ENCODE assay signal across 8 cellular contexts in genomic region chr1:21337931-21338567, GRCh38. TPM values are rescaled to one million over a fixed set of nuclear protein-coding genes. Genes with fewer than 3 reads are reported as not detected.
DNase-seq lines count a peak whose midpoint lies in the region; ATAC-seq, FAIRE-seq and TF ChIP-seq lines count a peak whose summit lies in the region.

No MANE protein-coding gene starts in this region.

- H3K4me1 Mint-ChIP-seq in naive thymus-derived CD8-positive, alpha-beta T cell: peaks cover 45 to 96% (median 91%) of the 10 kb centered on the region in 4 donors

- H3K4me3 Mint-ChIP-seq in naive thymus-derived CD8-positive, alpha-beta T cell: peak overlapping the region in 4 of 10 donors; percentile 4 to 62 (median 17)

- no peaks in the 10 kb centered on the region for H3K9me3 Mint-ChIP-seq in naive thymus-derived CD8-positive, alpha-beta T cell

- no peak overlapping the region for H2AK5ac ChIP-seq in trophoblast cell (ENCODE audit: low read length)

- H3K14ac ChIP-seq in trophoblast cell (ENCODE audit: low read length): no peak overlapping the region

- POLR2A ChIA-PET in naive thymus-derived CD8-positive, alpha-beta T cell (lab: Charles Lee): interaction anchor here (0.9 to 8.8 kb wide), 4 partner anchors 30 to 44 kb away, joined by 3 to 122 read pairs (median 4); partner anchors contain the start of gene ECE1

- no peak overlapping the region for H3K18ac ChIP-seq in trophoblast cell (ENCODE audit: low read length)

- H3K27ac ChIP-seq in BLaER1 (no peak overlapping the region), coronary artery (peak overlapping the region; percentile 93 to 99), trophoblast cell (ENCODE audit: low read depth, low read length) (no peak overlapping the region)

- no peak for ATAC-seq in naive thymus-derived CD8-positive, alpha-beta T cell
- ATAC-seq in GM18502 (IDR thresholded peaks at IDR 0.05; ENCODE audit: poor library complexity, unreplicated experiment) (no peak), GM21786 (IDR thresholded peaks at IDR 0.05; ENCODE audit: unreplicated experiment) (no peak)

- H3K9ac ChIP-seq in BLaER1: no peak overlapping the region
- no peak overlapping the region for H3K9ac ChIP-seq in trophoblast cell (ENCODE audit: low read length)

- no peak overlapping the region for H3K4ac ChIP-seq in trophoblast cell (ENCODE audit: low read depth, low read length)

- DNase-seq in NCI-H1092 treated with DMSO at 0.1 percent for 48 hours (lab: John Stamatoyannopoulos, UW) (peak; percentile 67), coronary artery (ENCODE audit: low spot score) (peak; percentile 100), trophoblast cell (no peak), frontal cortex (ENCODE audit: low spot score in 2 of 2) (no peak)
- DNase-seq in naive thymus-derived CD8-positive, alpha-beta T cell: no peak

- H3K27ac Mint-ChIP-seq in naive thymus-derived CD8-positive, alpha-beta T cell: peak overlapping the region in 9 of 10 donors; percentile 6 to 86 (median 48)

- no peaks in the 10 kb centered on the region for H3K9me3 ChIP-seq in BLaER1
- no peaks in the 10 kb centered on the region for H3K9me3 ChIP-seq in trophoblast cell (ENCODE audit: insufficient read depth, low read depth, low read length)

- no peak for FAIRE-seq in frontal cortex (lab: Jason Lieb, UNC)

- H3K36me3 Mint-ChIP-seq in naive thymus-derived CD8-positive, alpha-beta T cell: no peaks in the 10 kb centered on the region

- H3K23ac ChIP-seq in trophoblast cell (ENCODE audit: low read length): no peak overlapping the region

- TF ChIP-seq CTCF in coronary artery (IDR thresholded peaks at IDR 0.05): no peak

- H3K4me2 ChIP-seq in BLaER1 (peak overlapping the region; percentile 98), trophoblast cell (ENCODE audit: low read length) (no peak overlapping the region)

- H3K4me3 ChIP-seq in BLaER1 (no peak overlapping the region), coronary artery (peak overlapping the region; percentile 51), trophoblast cell (ENCODE audit: low read depth, low read length) (no peak overlapping the region)

- H3K79me1 ChIP-seq in trophoblast cell (ENCODE audit: low read length): no peaks in the 10 kb centered on the region

- peaks cover 98% of the 10 kb centered on the region for H4K20me1 ChIP-seq in BLaER1

- H2BK12ac ChIP-seq in trophoblast cell (ENCODE audit: low read length): no peak overlapping the region

- H3K27me3 ChIP-seq in BLaER1 (no peaks in the 10 kb centered on the region), trophoblast cell (ENCODE audit: insufficient read depth, low read length) (no peaks in the 10 kb centered on the region)

- H2BK5ac ChIP-seq in trophoblast cell (ENCODE audit: low read depth, low read length, poor library complexity): no peak overlapping the region

- WGBS in trophoblast cell (ENCODE audit: extremely low coverage, insufficient coverage, insufficient read length): no CpG with 5 or more reads among the region's 7 CpGs

- no peak overlapping the region for H2BK120ac ChIP-seq in trophoblast cell (ENCODE audit: insufficient read depth, low read length, poor library complexity)

- no peak overlapping the region for H4K12ac ChIP-seq in trophoblast cell (ENCODE audit: low read depth, low read length)

- H3K79me2 ChIP-seq in trophoblast cell (ENCODE audit: control insufficient read depth, insufficient read depth, low read length, poor library complexity): peaks cover 2% of the 10 kb centered on the region

- H2AFZ ChIP-seq in trophoblast cell (ENCODE audit: insufficient read depth, low read length, poor library complexity): no peak overlapping the region

- no peak overlapping the region for H4K8ac ChIP-seq in trophoblast cell (ENCODE audit: low read depth, low read length)

- H3K36me3 ChIP-seq in BLaER1 (no peaks in the 10 kb centered on the region), trophoblast cell (ENCODE audit: control insufficient read depth in 1 of 2, insufficient read depth in 2 of 2, low read length in 2 of 2) (peaks cover 0 to 1% of the 10 kb centered on the region in 2 experiments)

- peaks cover 76% of the 10 kb centered on the region for H3K4me1 ChIP-seq in BLaER1
- peaks cover 16 to 23% of the 10 kb centered on the region in 2 experiments for H3K4me1 ChIP-seq in trophoblast cell (ENCODE audit: control insufficient read depth in 1 of 2, insufficient read depth in 2 of 2, low read length in 2 of 2)

- no peak overlapping the region for H4K91ac ChIP-seq in trophoblast cell (ENCODE audit: low read depth, low read length)

- H3K27me3 Mint-ChIP-seq in naive thymus-derived CD8-positive, alpha-beta T cell: no peaks in the 10 kb centered on the region

RNA-seq across cellular contexts. Expression of gene ECE1, which starts 47.8 kb away (rescaled TPM):
- 10 to 100 TPM; 51.7 to 53.6 TPM for total RNA-seq in naive thymus-derived CD8-positive, alpha-beta T cell
- 10 to 100 TPM in 2 of 3 donors, 1 to 10 TPM in 1; 9.1 to 37.3 (median 20.5) TPM for polyA plus RNA-seq in naive thymus-derived CD8-positive, alpha-beta T cell
- polyA plus RNA-seq in trophoblast cell (2013): 50.0 and 52.3 TPM in 2 replicates
- total RNA-seq in frontal cortex: 8.2 TPM

Comparison
In these comparisons a context has a peak if more than half of its experiments do, and no peak if none do; other contexts are left out.
1. H3K27ac ChIP-seq: peak in coronary artery (2 of 2); none in BLaER1 (single experiment) and trophoblast cell (single experiment).
2. DNase-seq: peak in NCI-H1092 treated with DMSO at 0.1 percent for 48 hours (single experiment) and coronary artery (single experiment); none in naive thymus-derived CD8-positive, alpha-beta T cell (0 of 10), trophoblast cell (0 of 2) and frontal cortex (0 of 2).